ENCODE assay signal across 16 cellular contexts in genomic region chr22:21760640-21761039, GRCh38. TPM values are rescaled to one million over a fixed set of nuclear protein-coding genes. Genes with fewer than 3 reads are reported as not detected.
DNase-seq lines count a peak whose midpoint lies in the region; ATAC-seq lines count a peak whose summit lies in the region.
"Had no signal": no experiment of that assay in that cellular context is flagged by ENCODE, and none has a peak within 500 bp of the region (broad histone marks: within the 10 kb centered on the region; RNA-seq: fewer than 3 reads in every experiment).

No MANE protein-coding gene starts in this region.

- no peak for ATAC-seq in HG03442 (IDR thresholded peaks at IDR 0.05; ENCODE audit: unreplicated experiment)
- no peak for ATAC-seq in HG02588 (IDR thresholded peaks at IDR 0.05; ENCODE audit: unreplicated experiment)

- DNase-seq in Daoy (ENCODE audit: low read depth): peak; percentile 65
- DNase-seq in Kasumi-1 (lab: John Stamatoyannopoulos, UW): peak; percentile 13 to 16
- DNase-seq in amniotic stem cell (lab: John Stamatoyannopoulos, UW): peak; percentile 19
- peak; percentile 27 for DNase-seq in glomerular visceral epithelial cell (ENCODE audit: extremely low spot score)
- no peak for DNase-seq in DMS 273 treated with DMSO at 0.1 percent for 48 hours (lab: John Stamatoyannopoulos, UW)
- DNase-seq in stimulated activated CD4-positive, alpha-beta T cell treated with anti-CD3 and anti-CD28 coated beads, Interleukin-15, amount 100 ng/mL, for 24 hours: no peak
- DNase-seq: activated CD8-positive, alpha-beta memory T cell treated with anti-CD3 and anti-CD28 coated beads, Interleukin-2, amount 50 U/mL, for 48 hours; activated naive CD8-positive, alpha-beta T cell treated with anti-CD3 and anti-CD28 coated beads, Interleukin-2, amount 50 U/mL, for 24 hours; endodermal cell; H9; KG1; NCI-H526 treated with DMSO at 0.1 percent for 48 hours; SHP77 treated with DMSO at 0.1 percent for 48 hours; substantia nigra had no signal

RNA-seq across cellular contexts. Expression of gene YPEL1, which starts 25.0 kb away (rescaled TPM):
- total RNA-seq in Daoy (2014; rRNA removed; shearing (Covaris generic)): 0.86 and 1.9 TPM in 2 replicates

Comparison
In these comparisons a context has a peak if more than half of its experiments do, and no peak if none do; other contexts are left out.
1. DNase-seq: peak in Daoy (single experiment), Kasumi-1 (2 of 2), amniotic stem cell (single experiment) and glomerular visceral epithelial cell (single experiment); none in DMS 273 treated with DMSO at 0.1 percent for 48 hours (single experiment) and stimulated activated CD4-positive, alpha-beta T cell treated with anti-CD3 and anti-CD28 coated beads, Interleukin-15, amount 100 ng/mL, for 24 hours (single experiment).